ENCODE assay signal across 10 cellular contexts in genomic region chr7:142784736-142785135, GRCh38. TPM values are rescaled to one million over a fixed set of nuclear protein-coding genes. Genes with fewer than 3 reads are reported as not detected.
DNase-seq lines count a peak whose midpoint lies in the region; ATAC-seq and TF ChIP-seq lines count a peak whose summit lies in the region.
"Not testable (repeated sequence)": the region's sequence is repeated elsewhere in the genome, so short reads cannot be mapped to it uniquely, and the experiment has no call there.
"Had no signal": no experiment of that assay in that cellular context is flagged by ENCODE, and none has a peak within 500 bp of the region (broad histone marks: within the 10 kb centered on the region; RNA-seq: fewer than 3 reads in every experiment).

No MANE protein-coding gene starts in this region.

- not testable (repeated sequence) for TF ChIP-seq CTCF in OCI-LY3 (IDR thresholded peaks at IDR 0.05; ENCODE audit: low read depth, low read length)

- H3K4me3 Mint-ChIP-seq in CD4-positive, CD25-positive, alpha-beta regulatory T cell, result peak overlapping the region; percentile 87 to 100 (median 96)
- H3K4me3 Mint-ChIP-seq in activated CD4-positive, alpha-beta T cell treated with anti-CD3 and anti-CD28 coated beads for 36 hours, result peak overlapping the region; percentile 44
- peak overlapping the region; percentile 78 for H3K4me3 Mint-ChIP-seq in activated naive CD8-positive, alpha-beta T cell treated with anti-CD3 and anti-CD28 coated beads, Interleukin-2, amount 10 ng/mL, durations not matched to agents 7 days and 5 days
- peak overlapping the region in 3 of 8 donors; percentile 12 to 81 (median 47) for H3K4me3 Mint-ChIP-seq in naive B cell
- H3K4me3 Mint-ChIP-seq in stimulated activated effector memory CD8-positive, alpha-beta T cell treated with anti-CD3 and anti-CD28 coated beads, Interleukin-12 subunit alpha, Interleukin-12 subunit beta, amount 100 ng/mL, for 72 hours, result peak overlapping the region; percentile 98

- H3K4me2 ChIP-seq in OCI-LY3 (ENCODE audit: low read length), result 0 out of 2 replicates have a peak overlapping the region, but pooled peaks have one; percentile 12

- DNase-seq in CD4-positive, CD25-positive, alpha-beta regulatory T cell, result peak in 2 of 3 donors; percentile 70
- peak; percentile 47 for DNase-seq in activated CD4-positive, alpha-beta T cell treated with anti-CD3 and anti-CD28 coated beads for 36 hours
- DNase-seq in activated CD8-positive, alpha-beta memory T cell treated with anti-CD3 and anti-CD28 coated beads, Interleukin-2, amount 50 U/mL, for 4 hours, result peak; percentile 25
- DNase-seq in activated effector memory CD4-positive, alpha-beta T cell treated with Interleukin-2 at 50 U/mL for 16 hours, result peak; percentile 30
- not testable (repeated sequence) for DNase-seq in activated naive CD8-positive, alpha-beta T cell treated with anti-CD3 and anti-CD28 coated beads, Interleukin-2, amount 10 ng/mL, durations not matched to agents 7 days and 5 days; naive B cell; stimulated activated effector memory CD8-positive, alpha-beta T cell treated with anti-CD3 and anti-CD28 coated beads, Interleukin-12 subunit alpha, Interleukin-12 subunit beta, amount 100 ng/mL, for 72 hours (ENCODE audit: low spot score in 2 of 2)

- not testable (repeated sequence) for H2AFZ ChIP-seq in OCI-LY3 (ENCODE audit: low read depth, low read length)

- peak overlapping the region; percentile 80 to 100 (median 96) for H3K27ac Mint-ChIP-seq in CD4-positive, CD25-positive, alpha-beta regulatory T cell
- H3K27ac Mint-ChIP-seq in activated CD4-positive, alpha-beta T cell treated with anti-CD3 and anti-CD28 coated beads for 36 hours, result peak overlapping the region; percentile 77
- peak overlapping the region; percentile 91 for H3K27ac Mint-ChIP-seq in activated naive CD8-positive, alpha-beta T cell treated with anti-CD3 and anti-CD28 coated beads, Interleukin-2, amount 10 ng/mL, durations not matched to agents 7 days and 5 days
- peak overlapping the region; percentile 26 to 91 (median 84) for H3K27ac Mint-ChIP-seq in naive B cell
- peak overlapping the region; percentile 92 for H3K27ac Mint-ChIP-seq in stimulated activated effector memory CD8-positive, alpha-beta T cell treated with anti-CD3 and anti-CD28 coated beads, Interleukin-12 subunit alpha, Interleukin-12 subunit beta, amount 100 ng/mL, for 72 hours

- peak overlapping the region; percentile 77 for H3K4me3 ChIP-seq in CD4-positive, CD25-positive, alpha-beta regulatory T cell (ENCODE audit: low read depth, low read length)
- not testable (repeated sequence) for H3K4me3 ChIP-seq in OCI-LY3 (ENCODE audit: low read length)

- not testable (repeated sequence) for H3K9ac ChIP-seq in OCI-LY3 (ENCODE audit: low read length)

- POLR2A ChIA-PET in activated CD4-positive, alpha-beta T cell treated with anti-CD3 and anti-CD28 coated beads for 36 hours (lab: Charles Lee), result interaction anchor here (2.5 kb wide), 2 partner anchors 13 to 24 kb away, joined by 82 to 112 read pairs; no protein-coding TSS in a partner anchor
- POLR2A ChIA-PET in activated naive CD8-positive, alpha-beta T cell treated with anti-CD3 and anti-CD28 coated beads, Interleukin-2, amount 10 ng/mL, durations not matched to agents 7 days and 5 days (lab: Charles Lee), result interaction anchor here (0.6 to 21.1 kb wide), 12 partner anchors 12 to 321 kb away, joined by 3 to 1271 read pairs (median 4); no protein-coding TSS in a partner anchor

- H3K27me3 ChIP-seq in CD4-positive, CD25-positive, alpha-beta regulatory T cell (ENCODE audit: control insufficient read depth, insufficient read depth, low read length); OCI-LY3 (ENCODE audit: low read depth, low read length): not testable (repeated sequence)

- intact Hi-C loops in activated CD4-positive, alpha-beta T cell treated with anti-CD3 and anti-CD28 coated beads for 36 hours (cut with DNase I, micrococcal nuclease), result loop anchor here (1.0 to 5.0 kb wide), 4 partner anchors 24 to 97 kb away; no protein-coding TSS in a partner anchor

- H3K36me3 ChIP-seq in CD4-positive, CD25-positive, alpha-beta regulatory T cell (ENCODE audit: control insufficient read depth, insufficient read depth, low read length), result peaks cover 16% of the 10 kb centered on the region
- not testable (repeated sequence) for H3K36me3 ChIP-seq in OCI-LY3 (replicated peaks; ENCODE audit: low read depth, low read length)

- H3K4me1 ChIP-seq in CD4-positive, CD25-positive, alpha-beta regulatory T cell (ENCODE audit: control insufficient read depth, insufficient read depth, low read length, poor library complexity, severe bottlenecking), result not testable (repeated sequence)
- peaks cover 17% of the 10 kb centered on the region for H3K4me1 ChIP-seq in OCI-LY3 (ENCODE audit: low read length)

- peaks cover 22% of the 10 kb centered on the region for H3K36me3 Mint-ChIP-seq in CD4-positive, CD25-positive, alpha-beta regulatory T cell
- peaks cover 30% of the 10 kb centered on the region for H3K36me3 Mint-ChIP-seq in activated CD4-positive, alpha-beta T cell treated with anti-CD3 and anti-CD28 coated beads for 36 hours (ENCODE audit: low read depth)
- H3K36me3 Mint-ChIP-seq in activated naive CD8-positive, alpha-beta T cell treated with anti-CD3 and anti-CD28 coated beads, Interleukin-2, amount 10 ng/mL, durations not matched to agents 7 days and 5 days, result peaks cover 23% of the 10 kb centered on the region
- H3K36me3 Mint-ChIP-seq in naive B cell, result peaks cover 0 to 14% of the 10 kb centered on the region in 2 donors
- peaks cover 45% of the 10 kb centered on the region for H3K36me3 Mint-ChIP-seq in stimulated activated effector memory CD8-positive, alpha-beta T cell treated with anti-CD3 and anti-CD28 coated beads, Interleukin-12 subunit alpha, Interleukin-12 subunit beta, amount 100 ng/mL, for 72 hours

- H3K27ac ChIP-seq in CD4-positive, CD25-positive, alpha-beta regulatory T cell (ENCODE audit: insufficient read depth, low read length, poor library complexity, severe bottlenecking), result peak overlapping the region; percentile 100
- not testable (repeated sequence) for H3K27ac ChIP-seq in OCI-LY3 (ENCODE audit: low read length)

- H3K9me3 Mint-ChIP-seq in CD4-positive, CD25-positive, alpha-beta regulatory T cell; activated CD4-positive, alpha-beta T cell treated with anti-CD3 and anti-CD28 coated beads for 36 hours (ENCODE audit: low read depth); activated naive CD8-positive, alpha-beta T cell treated with anti-CD3 and anti-CD28 coated beads, Interleukin-2, amount 10 ng/mL, durations not matched to agents 7 days and 5 days; naive B cell; stimulated activated effector memory CD8-positive, alpha-beta T cell treated with anti-CD3 and anti-CD28 coated beads, Interleukin-12 subunit alpha, Interleukin-12 subunit beta, amount 100 ng/mL, for 72 hours: not testable (repeated sequence)

- not testable (repeated sequence) for H4K20me1 ChIP-seq in OCI-LY3 (ENCODE audit: insufficient read depth, low read length)

- CTCF ChIA-PET in activated CD4-positive, alpha-beta T cell treated with anti-CD3 and anti-CD28 coated beads for 36 hours (lab: Charles Lee), result interaction anchor here (0.6 to 4.5 kb wide), 5 partner anchors 15 to 181 kb away, joined by 3 to 127 read pairs (median 21); no protein-coding TSS in a partner anchor

- peaks cover 2 to 18% (median 10%) of the 10 kb centered on the region in 4 donors for H3K4me1 Mint-ChIP-seq in CD4-positive, CD25-positive, alpha-beta regulatory T cell
- H3K4me1 Mint-ChIP-seq in activated CD4-positive, alpha-beta T cell treated with anti-CD3 and anti-CD28 coated beads for 36 hours; activated naive CD8-positive, alpha-beta T cell treated with anti-CD3 and anti-CD28 coated beads, Interleukin-2, amount 10 ng/mL, durations not matched to agents 7 days and 5 days; stimulated activated effector memory CD8-positive, alpha-beta T cell treated with anti-CD3 and anti-CD28 coated beads, Interleukin-12 subunit alpha, Interleukin-12 subunit beta, amount 100 ng/mL, for 72 hours: not testable (repeated sequence)
- peaks cover 37 to 64% (median 43%) of the 10 kb centered on the region in 3 donors for H3K4me1 Mint-ChIP-seq in naive B cell

- not testable (repeated sequence) for H3K27me3 Mint-ChIP-seq in CD4-positive, CD25-positive, alpha-beta regulatory T cell; activated CD4-positive, alpha-beta T cell treated with anti-CD3 and anti-CD28 coated beads for 36 hours; activated naive CD8-positive, alpha-beta T cell treated with anti-CD3 and anti-CD28 coated beads, Interleukin-2, amount 10 ng/mL, durations not matched to agents 7 days and 5 days; naive B cell

- H3K9me3 ChIP-seq in CD4-positive, CD25-positive, alpha-beta regulatory T cell (ENCODE audit: control insufficient read depth in 2 of 2, low read length in 2 of 2); OCI-LY3 (ENCODE audit: insufficient read depth, low read length): not testable (repeated sequence)

- H3K79me2 ChIP-seq in OCI-LY3 (ENCODE audit: low read length), result not testable (repeated sequence)

- peak; percentile 8 to 9 for ATAC-seq in CD4-positive, CD25-positive, alpha-beta regulatory T cell (ENCODE audit: low read depth in 2 of 2)
- ATAC-seq in activated CD4-positive, alpha-beta T cell treated with anti-CD3 and anti-CD28 coated beads for 36 hours, result peak; percentile 10
- peak; percentile 7 for ATAC-seq in activated naive CD8-positive, alpha-beta T cell treated with anti-CD3 and anti-CD28 coated beads, Interleukin-2, amount 10 ng/mL, durations not matched to agents 7 days and 5 days (ENCODE audit: low read depth)
- ATAC-seq in naive B cell (ENCODE audit: low read depth in 2 of 2), result peak in 1 of 2 donors; percentile 18
- not testable (repeated sequence) for ATAC-seq in stimulated activated effector memory CD8-positive, alpha-beta T cell treated with anti-CD3 and anti-CD28 coated beads, Interleukin-12 subunit alpha, Interleukin-12 subunit beta, amount 100 ng/mL, for 72 hours

RNA-seq across cellular contexts. Expression of gene PRSS2, which starts 14.0 kb away (rescaled TPM):
- total RNA-seq in CD4-positive, CD25-positive, alpha-beta regulatory T cell, result 0.52 TPM
- polyA plus RNA-seq in CD4-positive, CD25-positive, alpha-beta regulatory T cell, result 1 to 10 TPM; 1.5 to 3.2 (median 2.7) TPM
- not detected for total RNA-seq in activated CD4-positive, alpha-beta T cell treated with anti-CD3 and anti-CD28 coated beads for 36 hours
- not detected for total RNA-seq in activated naive CD8-positive, alpha-beta T cell treated with anti-CD3 and anti-CD28 coated beads, Interleukin-2, amount 10 ng/mL, durations not matched to agents 7 days and 5 days
- under 1 TPM in 1 of 6 donors, not detected in 5; 0.41 TPM for polyA plus RNA-seq in naive B cell (ENCODE audit: low read depth in 6 of 6)
- polyA plus RNA-seq: BJ had no signal

RNA-seq across cellular contexts. Expression of gene PRSS1, which starts 35.5 kb away (rescaled TPM):
- not detected for total RNA-seq in CD4-positive, CD25-positive, alpha-beta regulatory T cell
- under 1 TPM in 1 of 4 donors, not detected in 3; 0.49 TPM for polyA plus RNA-seq in CD4-positive, CD25-positive, alpha-beta regulatory T cell
- total RNA-seq in activated CD4-positive, alpha-beta T cell treated with anti-CD3 and anti-CD28 coated beads for 36 hours, result not detected
- not detected for total RNA-seq in activated naive CD8-positive, alpha-beta T cell treated with anti-CD3 and anti-CD28 coated beads, Interleukin-2, amount 10 ng/mL, durations not matched to agents 7 days and 5 days
- polyA plus RNA-seq in naive B cell (ENCODE audit: low read depth in 6 of 6), result under 1 TPM in 2 of 6 donors, not detected in 4; 0.41 to 0.55 TPM
- polyA plus RNA-seq: BJ, GM12878 had no signal
